ENCODE assay signal across 1 cellular context in the genomic region with DNA sequence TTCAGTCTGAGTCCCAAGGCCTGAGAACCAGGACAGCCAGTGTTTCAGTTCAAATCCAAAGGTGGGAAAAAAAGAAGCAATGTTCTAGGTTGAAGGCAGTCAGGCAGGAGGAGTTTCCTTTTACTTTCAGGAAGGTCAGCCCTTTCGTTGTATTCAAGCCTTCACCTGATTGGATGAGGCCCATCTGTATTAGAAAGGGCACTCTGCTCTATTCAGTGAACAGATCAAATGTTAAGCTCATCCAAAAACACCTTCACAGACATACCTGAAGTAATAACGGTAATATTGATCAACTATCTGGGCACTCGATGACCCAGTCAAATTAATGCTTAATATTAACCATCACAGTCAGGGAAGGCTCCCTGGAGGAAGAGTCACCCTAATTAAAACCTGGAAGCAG.
TF ChIP-seq lines count a peak whose summit lies in the region.

No MANE protein-coding gene starts in this region.

TF ChIP-seq in K562, 482 proteins besides CTCF, POLR2A, EP300 and RAD21 (continued from another document):
- TF ChIP-seq, protein P1, sequence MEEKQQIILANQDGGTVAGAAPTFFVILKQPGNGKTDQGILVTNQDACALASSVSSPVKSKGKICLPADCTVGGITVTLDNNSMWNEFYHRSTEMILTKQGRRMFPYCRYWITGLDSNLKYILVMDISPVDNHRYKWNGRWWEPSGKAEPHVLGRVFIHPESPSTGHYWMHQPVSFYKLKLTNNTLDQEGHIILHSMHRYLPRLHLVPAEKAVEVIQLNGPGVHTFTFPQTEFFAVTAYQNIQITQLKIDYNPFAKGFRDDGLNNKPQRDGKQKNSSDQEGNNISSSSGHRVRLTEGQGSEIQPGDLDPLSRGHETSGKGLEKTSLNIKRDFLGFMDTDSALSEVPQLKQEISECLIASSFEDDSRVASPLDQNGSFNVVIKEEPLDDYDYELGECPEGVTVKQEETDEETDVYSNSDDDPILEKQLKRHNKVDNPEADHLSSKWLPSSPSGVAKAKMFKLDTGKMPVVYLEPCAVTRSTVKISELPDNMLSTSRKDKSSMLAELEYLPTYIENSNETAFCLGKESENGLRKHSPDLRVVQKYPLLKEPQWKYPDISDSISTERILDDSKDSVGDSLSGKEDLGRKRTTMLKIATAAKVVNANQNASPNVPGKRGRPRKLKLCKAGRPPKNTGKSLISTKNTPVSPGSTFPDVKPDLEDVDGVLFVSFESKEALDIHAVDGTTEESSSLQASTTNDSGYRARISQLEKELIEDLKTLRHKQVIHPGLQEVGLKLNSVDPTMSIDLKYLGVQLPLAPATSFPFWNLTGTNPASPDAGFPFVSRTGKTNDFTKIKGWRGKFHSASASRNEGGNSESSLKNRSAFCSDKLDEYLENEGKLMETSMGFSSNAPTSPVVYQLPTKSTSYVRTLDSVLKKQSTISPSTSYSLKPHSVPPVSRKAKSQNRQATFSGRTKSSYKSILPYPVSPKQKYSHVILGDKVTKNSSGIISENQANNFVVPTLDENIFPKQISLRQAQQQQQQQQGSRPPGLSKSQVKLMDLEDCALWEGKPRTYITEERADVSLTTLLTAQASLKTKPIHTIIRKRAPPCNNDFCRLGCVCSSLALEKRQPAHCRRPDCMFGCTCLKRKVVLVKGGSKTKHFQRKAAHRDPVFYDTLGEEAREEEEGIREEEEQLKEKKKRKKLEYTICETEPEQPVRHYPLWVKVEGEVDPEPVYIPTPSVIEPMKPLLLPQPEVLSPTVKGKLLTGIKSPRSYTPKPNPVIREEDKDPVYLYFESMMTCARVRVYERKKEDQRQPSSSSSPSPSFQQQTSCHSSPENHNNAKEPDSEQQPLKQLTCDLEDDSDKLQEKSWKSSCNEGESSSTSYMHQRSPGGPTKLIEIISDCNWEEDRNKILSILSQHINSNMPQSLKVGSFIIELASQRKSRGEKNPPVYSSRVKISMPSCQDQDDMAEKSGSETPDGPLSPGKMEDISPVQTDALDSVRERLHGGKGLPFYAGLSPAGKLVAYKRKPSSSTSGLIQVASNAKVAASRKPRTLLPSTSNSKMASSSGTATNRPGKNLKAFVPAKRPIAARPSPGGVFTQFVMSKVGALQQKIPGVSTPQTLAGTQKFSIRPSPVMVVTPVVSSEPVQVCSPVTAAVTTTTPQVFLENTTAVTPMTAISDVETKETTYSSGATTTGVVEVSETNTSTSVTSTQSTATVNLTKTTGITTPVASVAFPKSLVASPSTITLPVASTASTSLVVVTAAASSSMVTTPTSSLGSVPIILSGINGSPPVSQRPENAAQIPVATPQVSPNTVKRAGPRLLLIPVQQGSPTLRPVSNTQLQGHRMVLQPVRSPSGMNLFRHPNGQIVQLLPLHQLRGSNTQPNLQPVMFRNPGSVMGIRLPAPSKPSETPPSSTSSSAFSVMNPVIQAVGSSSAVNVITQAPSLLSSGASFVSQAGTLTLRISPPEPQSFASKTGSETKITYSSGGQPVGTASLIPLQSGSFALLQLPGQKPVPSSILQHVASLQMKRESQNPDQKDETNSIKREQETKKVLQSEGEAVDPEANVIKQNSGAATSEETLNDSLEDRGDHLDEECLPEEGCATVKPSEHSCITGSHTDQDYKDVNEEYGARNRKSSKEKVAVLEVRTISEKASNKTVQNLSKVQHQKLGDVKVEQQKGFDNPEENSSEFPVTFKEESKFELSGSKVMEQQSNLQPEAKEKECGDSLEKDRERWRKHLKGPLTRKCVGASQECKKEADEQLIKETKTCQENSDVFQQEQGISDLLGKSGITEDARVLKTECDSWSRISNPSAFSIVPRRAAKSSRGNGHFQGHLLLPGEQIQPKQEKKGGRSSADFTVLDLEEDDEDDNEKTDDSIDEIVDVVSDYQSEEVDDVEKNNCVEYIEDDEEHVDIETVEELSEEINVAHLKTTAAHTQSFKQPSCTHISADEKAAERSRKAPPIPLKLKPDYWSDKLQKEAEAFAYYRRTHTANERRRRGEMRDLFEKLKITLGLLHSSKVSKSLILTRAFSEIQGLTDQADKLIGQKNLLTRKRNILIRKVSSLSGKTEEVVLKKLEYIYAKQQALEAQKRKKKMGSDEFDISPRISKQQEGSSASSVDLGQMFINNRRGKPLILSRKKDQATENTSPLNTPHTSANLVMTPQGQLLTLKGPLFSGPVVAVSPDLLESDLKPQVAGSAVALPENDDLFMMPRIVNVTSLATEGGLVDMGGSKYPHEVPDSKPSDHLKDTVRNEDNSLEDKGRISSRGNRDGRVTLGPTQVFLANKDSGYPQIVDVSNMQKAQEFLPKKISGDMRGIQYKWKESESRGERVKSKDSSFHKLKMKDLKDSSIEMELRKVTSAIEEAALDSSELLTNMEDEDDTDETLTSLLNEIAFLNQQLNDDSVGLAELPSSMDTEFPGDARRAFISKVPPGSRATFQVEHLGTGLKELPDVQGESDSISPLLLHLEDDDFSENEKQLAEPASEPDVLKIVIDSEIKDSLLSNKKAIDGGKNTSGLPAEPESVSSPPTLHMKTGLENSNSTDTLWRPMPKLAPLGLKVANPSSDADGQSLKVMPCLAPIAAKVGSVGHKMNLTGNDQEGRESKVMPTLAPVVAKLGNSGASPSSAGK (IDR thresholded peaks at IDR 0.05), result no peak
- TF ChIP-seq U2AF2 (optimal IDR thresholded peaks at IDR 0.05; ENCODE audit: low read depth, low read length), result no peak
- TF ChIP-seq ZFP36 (IDR thresholded peaks at IDR 0.05; ENCODE audit: low read depth, low read length, partially characterized antibody), result peak; percentile 16
- peak; percentile 75 for TF ChIP-seq ZNF134 (CRISPR knock-in tag; conservative IDR thresholded peaks at IDR 0.05)
- TF ChIP-seq ZNF79 (CRISPR knock-in tag; IDR thresholded peaks at IDR 0.05; ENCODE audit: low read depth), result no peak
- no peak for TF ChIP-seq TEAD1 (CRISPR knock-in tag; IDR thresholded peaks at IDR 0.05)
- TF ChIP-seq POLR3G (IDR thresholded peaks at IDR 0.05; ENCODE audit: extremely low read depth, insufficient read length, insufficient replicate concordance), result no peak
- TF ChIP-seq U2AF1 (optimal IDR thresholded peaks at IDR 0.05; ENCODE audit: low read depth, low read length), result no peak
